Comparison of ENCODE assay signal across 22 cellular contexts in the genomic region with DNA sequence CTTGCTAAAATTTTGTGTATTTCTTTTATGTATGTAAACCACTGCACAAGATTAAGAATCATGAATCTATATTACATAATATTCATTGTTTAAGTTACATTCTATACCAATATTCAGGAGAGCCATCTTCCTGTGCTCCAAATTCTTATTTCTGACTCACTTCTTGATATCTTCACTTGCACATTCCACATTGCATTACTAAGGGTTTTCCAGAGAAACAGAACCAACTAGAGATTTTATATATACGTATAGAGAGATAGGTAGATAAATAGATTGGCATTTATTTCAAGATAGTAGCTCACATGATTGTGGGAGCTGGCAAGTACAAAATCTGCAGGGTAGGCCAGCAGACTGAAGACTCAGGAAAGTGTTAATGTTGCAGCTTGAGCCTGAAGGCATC.
"Had no signal": no experiment of that assay in that cellular context is flagged by ENCODE, and none has a peak within 500 bp of the region (broad histone marks: within the 10 kb centered on the region; RNA-seq: fewer than 3 reads in every experiment).

No MANE protein-coding gene starts in this region.

- H3K27ac Mint-ChIP-seq: activated CD4-positive, alpha-beta memory T cell treated with anti-CD3 and anti-CD28 coated beads for 36 hours; activated CD4-positive, alpha-beta T cell treated with anti-CD3 and anti-CD28 coated beads, Interleukin-2, amount 10 ng/mL, durations not matched to agents 7 days and 5 days; activated naive CD4-positive, alpha-beta T cell treated with anti-CD3 and anti-CD28 coated beads, Interleukin-2, amount 10 ng/mL, durations not matched to agents 7 days and 5 days; activated naive CD8-positive, alpha-beta T cell treated with anti-CD3 and anti-CD28 coated beads for 36 hours; activated T-helper 17 cell treated with anti-CD3 and anti-CD28 coated beads, Interleukin-2, amount 50 U/mL, for 72 hours; T-helper 17 cell; WTC11 had no signal

- ATAC-seq: activated T-helper 17 cell treated with anti-CD3 and anti-CD28 coated beads, Interleukin-2, amount 50 U/mL, for 72 hours; T-helper 17 cell; WTC11 had no signal

- DNase-seq: activated CD4-positive, alpha-beta memory T cell treated with anti-CD3 and anti-CD28 coated beads for 36 hours; activated CD4-positive, alpha-beta T cell treated with anti-CD3 and anti-CD28 coated beads, Interleukin-2, amount 10 ng/mL, durations not matched to agents 7 days and 5 days; activated CD8-positive, alpha-beta memory T cell treated with anti-CD3 and anti-CD28 coated beads for 24 hours; activated gamma-delta T cell treated with Interleukin-2 at 50 U/mL for 16 hours; activated naive CD4-positive, alpha-beta T cell treated with anti-CD3 and anti-CD28 coated beads, Interleukin-2, amount 10 ng/mL, durations not matched to agents 7 days and 5 days; activated naive CD8-positive, alpha-beta T cell treated with anti-CD3 and anti-CD28 coated beads for 36 hours; activated T-cell treated with anti-CD3 and anti-CD28 coated beads for 4 hours; activated T-cell treated with anti-CD3 and anti-CD28 coated beads, Interleukin-2, amount 50 U/mL, for 48 hours; central memory CD4-positive, alpha-beta T cell; cortex of kidney; NCI-H1092; NCI-H1417; NCI-H1930; NCI-H2171; NCI-H2227 treated with DMSO at 0.1 percent for 48 hours; NCI-H526; NCI-H774; SIG-M5; T-helper 17 cell; T-helper 9 cell had no signal

- H3K4me3 Mint-ChIP-seq: activated CD4-positive, alpha-beta memory T cell treated with anti-CD3 and anti-CD28 coated beads for 36 hours; activated CD4-positive, alpha-beta T cell treated with anti-CD3 and anti-CD28 coated beads, Interleukin-2, amount 10 ng/mL, durations not matched to agents 7 days and 5 days; activated naive CD4-positive, alpha-beta T cell treated with anti-CD3 and anti-CD28 coated beads, Interleukin-2, amount 10 ng/mL, durations not matched to agents 7 days and 5 days; activated naive CD8-positive, alpha-beta T cell treated with anti-CD3 and anti-CD28 coated beads for 36 hours; activated T-helper 17 cell treated with anti-CD3 and anti-CD28 coated beads, Interleukin-2, amount 50 U/mL, for 72 hours; T-helper 17 cell; WTC11 had no signal

- H3K36me3 Mint-ChIP-seq: activated naive CD4-positive, alpha-beta T cell treated with anti-CD3 and anti-CD28 coated beads, Interleukin-2, amount 10 ng/mL, durations not matched to agents 7 days and 5 days; WTC11 had no signal

- H3K9me3 Mint-ChIP-seq: activated CD4-positive, alpha-beta memory T cell treated with anti-CD3 and anti-CD28 coated beads for 36 hours; activated naive CD4-positive, alpha-beta T cell treated with anti-CD3 and anti-CD28 coated beads, Interleukin-2, amount 10 ng/mL, durations not matched to agents 7 days and 5 days; activated naive CD8-positive, alpha-beta T cell treated with anti-CD3 and anti-CD28 coated beads for 36 hours; activated T-helper 17 cell treated with anti-CD3 and anti-CD28 coated beads, Interleukin-2, amount 50 U/mL, for 72 hours; WTC11 had no signal
